19 cellular contexts compared by ENCODE assay signal in the genomic region with DNA sequence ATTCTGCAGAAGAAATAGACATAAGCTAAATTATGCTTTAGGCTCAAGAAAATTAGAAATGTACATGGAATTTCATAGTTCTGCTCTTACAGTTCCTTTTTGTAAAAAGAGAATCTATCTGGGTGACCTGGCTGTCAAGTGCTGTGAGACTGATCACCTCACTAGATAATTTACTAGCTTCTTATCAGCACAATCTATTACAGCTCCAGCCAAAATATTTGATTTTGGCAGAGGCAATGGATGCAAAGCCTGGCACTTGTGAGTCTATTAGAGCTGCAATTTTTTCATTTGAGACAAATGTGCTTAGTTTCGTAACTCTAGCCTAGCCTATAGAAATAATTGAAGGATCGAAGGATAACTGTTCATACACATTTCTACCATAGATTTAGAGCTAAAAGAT.
DNase-seq lines count a peak whose midpoint lies in the region; ATAC-seq and TF ChIP-seq lines count a peak whose summit lies in the region.
"Had no signal": no experiment of that assay in that cellular context is flagged by ENCODE, and none has a peak within 500 bp of the region (broad histone marks: within the 10 kb centered on the region; RNA-seq: fewer than 3 reads in every experiment).

No MANE protein-coding gene starts in this region.

- H3K27ac ChIP-seq in VCaP = peak overlapping the region; percentile 73
- H3K27ac ChIP-seq in tibial nerve = no peak overlapping the region
- H3K27ac ChIP-seq in gastrocnemius medialis = no peak overlapping the region
- H3K27ac ChIP-seq: BLaER1, HL-60, PC-9 had no signal

- 73 to 74% methylated on average over 2 of the region's 2 CpGs for WGBS in tibial nerve, 2 donors

- DNase-seq in NCI-H146 (lab: John Stamatoyannopoulos, UW) = peak; percentile 40
- no peak for DNase-seq in NCI-H146 treated with DMSO at 0.1 percent for 48 hours (lab: John Stamatoyannopoulos, UW; ENCODE audit: unreplicated experiment)
- peak; percentile 42 for DNase-seq in LNCaP clone FGC (ENCODE audit: low read depth)
- peak; percentile 48 for DNase-seq in NCI-H69 (lab: John Stamatoyannopoulos, UW)
- no peak for DNase-seq in tibial nerve (ENCODE audit: low spot score in 2 of 2)
- DNase-seq in gastrocnemius medialis = no peak
- no peak for DNase-seq in activated T-cell treated with anti-CD3 and anti-CD28 coated beads for 4 hours
- DNase-seq: CD4-positive, CD25-positive, alpha-beta regulatory T cell; DMS79 treated with DMSO at 0.1 percent for 48 hours; NCI-H187; NCI-H2081 treated with DMSO at 0.1 percent for 48 hours; NCI-H526 treated with DMSO at 0.1 percent for 48 hours; NK-92 treated with Interleukin-12 subunit alpha and Interleukin-12 subunit beta, amount 100 ng/mL, for 24 hours; PC-9; RPMI8226; SHP77 had no signal

- TF ChIP-seq CTCF in LNCaP clone FGC (IDR thresholded peaks at IDR 0.05; ENCODE audit: control insufficient read depth, extremely low read depth, insufficient read depth) = no peak
- no peak for TF ChIP-seq CTCF in VCaP (conservative IDR thresholded peaks at IDR 0.05)
- TF ChIP-seq CTCF in tibial nerve (IDR thresholded peaks at IDR 0.05) = no peak
- TF ChIP-seq CTCF in gastrocnemius medialis (IDR thresholded peaks at IDR 0.05 in 4 of 5, conservative IDR thresholded peaks at IDR 0.05 in 1 of 5) = no peak

- H3K9me3 ChIP-seq in tibial nerve (no peaks in the 10 kb centered on the region), gastrocnemius medialis (no peaks in the 10 kb centered on the region)
- H3K9me3 ChIP-seq: BLaER1 had no signal

- in situ Hi-C loops in gastrocnemius medialis (cut with MboI; ENCODE audit: low sequenced_read_pairs in 4 of 4) = no loop called here

- ATAC-seq in gastrocnemius medialis = no peak

- H3K36me3 ChIP-seq in tibial nerve = no peaks in the 10 kb centered on the region
- no peaks in the 10 kb centered on the region for H3K36me3 ChIP-seq in gastrocnemius medialis
- H3K36me3 ChIP-seq: BLaER1 had no signal

- TF ChIP-seq POLR2A in tibial nerve (IDR thresholded peaks at IDR 0.05) (no peak), gastrocnemius medialis (IDR thresholded peaks at IDR 0.05) (no peak)

- intact Hi-C loops in gastrocnemius medialis (cut with DNase I; ENCODE audit: low total_unique reads) = no loop called here

- no peak overlapping the region for H3K4me3 ChIP-seq in LNCaP clone FGC (ENCODE audit: low read depth, low read length)
- no peak overlapping the region for H3K4me3 ChIP-seq in tibial nerve
- H3K4me3 ChIP-seq in gastrocnemius medialis = no peak overlapping the region
- H3K4me3 ChIP-seq: BLaER1, PC-9 had no signal

- H3K27me3 ChIP-seq in tibial nerve (no peaks in the 10 kb centered on the region), gastrocnemius medialis (no peaks in the 10 kb centered on the region)
- H3K27me3 ChIP-seq: BLaER1 had no signal

- H3K4me1 ChIP-seq in tibial nerve (no peaks in the 10 kb centered on the region), gastrocnemius medialis (no peaks in the 10 kb centered on the region)
- H3K4me1 ChIP-seq: BLaER1 had no signal

- no peak for TF ChIP-seq EP300 in tibial nerve (IDR thresholded peaks at IDR 0.05)

Comparison
In these comparisons a context has a peak if more than half of its experiments do, and no peak if none do; other contexts are left out.
1. DNase-seq: peak in NCI-H146 (single experiment), LNCaP clone FGC (single experiment) and NCI-H69 (single experiment); none in NCI-H146 treated with DMSO at 0.1 percent for 48 hours (single experiment), tibial nerve (0 of 2), gastrocnemius medialis (0 of 2) and activated T-cell treated with anti-CD3 and anti-CD28 coated beads for 4 hours (single experiment).